ENCODE assay signal across 14 cellular contexts in the genomic region with DNA sequence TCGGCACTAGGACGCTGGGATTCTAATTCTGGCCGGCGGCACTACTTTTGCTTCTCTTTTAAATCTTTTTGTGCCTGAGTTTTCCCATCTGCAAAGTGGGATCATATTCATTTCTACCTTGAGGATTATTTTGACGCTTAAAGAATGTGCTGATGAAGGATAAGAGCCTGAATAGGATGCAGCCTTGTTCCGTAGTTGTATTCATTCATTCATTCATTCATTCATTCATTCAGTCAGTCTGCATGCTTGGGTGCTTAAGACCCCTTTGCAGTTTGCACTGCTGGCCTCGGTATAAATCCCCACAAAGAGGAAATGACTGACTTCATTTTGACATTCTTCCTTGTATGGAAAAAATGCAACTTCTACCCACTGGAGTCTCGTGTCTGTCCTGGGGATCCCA.
"Had no signal": no experiment of that assay in that cellular context is flagged by ENCODE, and none has a peak within 500 bp of the region (broad histone marks: within the 10 kb centered on the region; RNA-seq: fewer than 3 reads in every experiment).

No MANE protein-coding gene starts in this region.

- H3K4me3 ChIP-seq: hepatocyte, left lung, right lobe of liver, spleen had no signal

- H3K4me1 ChIP-seq: left lung had no signal

- H3K9me3 ChIP-seq: left lung, right lobe of liver, spleen had no signal

- H3K36me3 ChIP-seq: left lung, right lobe of liver, spleen had no signal

- H3K4me2 ChIP-seq: hepatocyte had no signal

- FAIRE-seq: urothelium cell line had no signal

- H2AFZ ChIP-seq: hepatocyte had no signal

- ATAC-seq: left lung, right lobe of liver had no signal

- H3K27ac ChIP-seq: hepatocyte, left lung, right lobe of liver, spleen had no signal

- DNase-seq: activated CD4-positive, alpha-beta T cell treated with anti-CD3 and anti-CD28 coated beads, Interleukin-2, amount 10 ng/mL, durations not matched to agents 7 days and 5 days; activated CD8-positive, alpha-beta memory T cell treated with anti-CD3 and anti-CD28 coated beads for 24 hours; activated naive CD8-positive, alpha-beta T cell treated with anti-CD3 and anti-CD28 coated beads for 36 hours; amygdala; cortex of kidney; effector memory CD4-positive, alpha-beta T cell; islet precursor cell; left lung; mesenchymal stem cell; nephron progenitor cell; right lobe of liver; spleen had no signal

- H3K27me3 ChIP-seq: hepatocyte, left lung, right lobe of liver, spleen had no signal

- H3K79me2 ChIP-seq: hepatocyte had no signal
